ENCODE assay signal across 8 cellular contexts in genomic region chr6:127879685-127880084, GRCh38. TPM values are rescaled to one million over a fixed set of nuclear protein-coding genes. Genes with fewer than 3 reads are reported as not detected.
DNase-seq lines count a peak whose midpoint lies in the region; ATAC-seq and TF ChIP-seq lines count a peak whose summit lies in the region.

No MANE protein-coding gene starts in this region.

- H3K9me3 Mint-ChIP-seq in CD8-positive, alpha-beta T cell, result no peaks in the 10 kb centered on the region
- H3K9me3 Mint-ChIP-seq in natural killer cell treated with Interleukin-12 subunit alpha and Interleukin-12 subunit beta and Interleukin-15 and Interleukin-18, amount 100 ng/mL, for 72 hours, result no peaks in the 10 kb centered on the region

- H3K27ac ChIP-seq in CD8-positive, alpha-beta T cell (ENCODE audit: low read depth, low read length), result no peak overlapping the region
- no peak overlapping the region for H3K27ac ChIP-seq in WERI-Rb-1
- H3K27ac ChIP-seq in suprapubic skin, result no peak overlapping the region

- H3K4me3 ChIP-seq in CD8-positive, alpha-beta T cell (ENCODE audit: low read depth, low read length), result peak overlapping the region; percentile 24
- H3K4me3 ChIP-seq in adipocyte (ENCODE audit: low read length), result peak overlapping the region; percentile 58
- no peak overlapping the region for H3K4me3 ChIP-seq in WERI-Rb-1 (ENCODE audit: low read depth, low read length)
- H3K4me3 ChIP-seq in suprapubic skin, result no peak overlapping the region

- no peaks in the 10 kb centered on the region for H3K9me3 ChIP-seq in CD8-positive, alpha-beta T cell (ENCODE audit: low read length)
- no peaks in the 10 kb centered on the region for H3K9me3 ChIP-seq in adipocyte (ENCODE audit: control insufficient read depth, low read length)
- H3K9me3 ChIP-seq in WERI-Rb-1 (ENCODE audit: severe bottlenecking), result no peaks in the 10 kb centered on the region
- H3K9me3 ChIP-seq in suprapubic skin, result no peaks in the 10 kb centered on the region

- 15% methylated on average over 12 of the region's 12 CpGs for WGBS in suprapubic skin

- TF ChIP-seq POLR2A in suprapubic skin (IDR thresholded peaks at IDR 0.05), result no peak

- POLR2A ChIA-PET in CD8-positive, alpha-beta T cell (lab: Charles Lee), result interaction anchor here (0.6 kb wide), 2 partner anchors 63 to 363 kb away, joined by 3 to 5 read pairs; no protein-coding TSS in a partner anchor

- no peak for TF ChIP-seq EP300 in suprapubic skin (IDR thresholded peaks at IDR 0.05)

- H3K27me3 Mint-ChIP-seq in CD8-positive, alpha-beta T cell (ENCODE audit: low read depth), result no peaks in the 10 kb centered on the region
- no peaks in the 10 kb centered on the region for H3K27me3 Mint-ChIP-seq in natural killer cell treated with Interleukin-12 subunit alpha and Interleukin-12 subunit beta and Interleukin-15 and Interleukin-18, amount 100 ng/mL, for 72 hours

- H3K36me3 Mint-ChIP-seq in CD8-positive, alpha-beta T cell, result peaks cover 36% of the 10 kb centered on the region
- peaks cover 5% of the 10 kb centered on the region for H3K36me3 Mint-ChIP-seq in natural killer cell treated with Interleukin-12 subunit alpha and Interleukin-12 subunit beta and Interleukin-15 and Interleukin-18, amount 100 ng/mL, for 72 hours

- H3K4me1 Mint-ChIP-seq in CD8-positive, alpha-beta T cell (ENCODE audit: low read depth), result peaks cover 84% of the 10 kb centered on the region
- peaks cover 0 to 27% of the 10 kb centered on the region in 2 donors for H3K4me1 Mint-ChIP-seq in natural killer cell treated with Interleukin-12 subunit alpha and Interleukin-12 subunit beta and Interleukin-15 and Interleukin-18, amount 100 ng/mL, for 72 hours (ENCODE audit: low read depth in 2 of 2)

- CTCF ChIA-PET in CD8-positive, alpha-beta T cell (lab: Charles Lee), result interaction anchor here (0.6 to 1.9 kb wide), 2 partner anchors 21 to 157 kb away, joined by 3 to 6 read pairs; partner anchors contain the start of gene THEMIS

- intact Hi-C loops in CD8-positive, alpha-beta T cell (cut with DNase I, micrococcal nuclease), result loop anchor here (1.0 to 5.0 kb wide), 4 partner anchors 12 to 93 kb away; partner anchors contain the start of gene THEMIS (in 1 of the 2)

- peak in 4 of 7 experiments; percentile 21 to 64 (median 42) for DNase-seq in CD8-positive, alpha-beta T cell
- DNase-seq in NCI-H1436 (lab: John Stamatoyannopoulos, UW), result peak; percentile 54
- DNase-seq in adipocyte (ENCODE audit: low read depth), result no peak
- DNase-seq in natural killer cell treated with Interleukin-12 subunit alpha and Interleukin-12 subunit beta and Interleukin-15 and Interleukin-18, amount 100 ng/mL, for 72 hours (ENCODE audit: low spot score), result no peak
- DNase-seq in WERI-Rb-1, result no peak
- no peak for DNase-seq in suprapubic skin (ENCODE audit: low spot score in 2 of 2)

- H3K27me3 ChIP-seq in CD8-positive, alpha-beta T cell (ENCODE audit: insufficient read depth, low read length), result no peaks in the 10 kb centered on the region
- H3K27me3 ChIP-seq in adipocyte (replicated peaks; ENCODE audit: control insufficient read depth, insufficient read depth, low read length) (no peaks in the 10 kb centered on the region), WERI-Rb-1 (ENCODE audit: insufficient read depth, low read depth, severe bottlenecking) (no peaks in the 10 kb centered on the region), suprapubic skin (no peaks in the 10 kb centered on the region)

- peak; percentile 60 for ATAC-seq in CD8-positive, alpha-beta T cell
- ATAC-seq in natural killer cell treated with Interleukin-12 subunit alpha and Interleukin-12 subunit beta and Interleukin-15 and Interleukin-18, amount 100 ng/mL, for 72 hours, result no peak
- ATAC-seq in GM18517 (IDR thresholded peaks at IDR 0.05; ENCODE audit: unreplicated experiment) (no peak), GM19463 (IDR thresholded peaks at IDR 0.05; ENCODE audit: unreplicated experiment) (no peak)

- H3K27ac Mint-ChIP-seq in CD8-positive, alpha-beta T cell, result peak overlapping the region; percentile 88
- peak overlapping the region; percentile 51 to 66 for H3K27ac Mint-ChIP-seq in natural killer cell treated with Interleukin-12 subunit alpha and Interleukin-12 subunit beta and Interleukin-15 and Interleukin-18, amount 100 ng/mL, for 72 hours

- TF ChIP-seq CTCF in CD8-positive, alpha-beta T cell (IDR thresholded peaks at IDR 0.05), result no peak
- no peak for TF ChIP-seq CTCF in WERI-Rb-1 (IDR thresholded peaks at IDR 0.05; ENCODE audit: low read depth, low read length)
- no peak for TF ChIP-seq CTCF in suprapubic skin (IDR thresholded peaks at IDR 0.05)

- H3K9ac ChIP-seq in adipocyte (ENCODE audit: low read length), result no peak overlapping the region

- no peaks in the 10 kb centered on the region for H3K36me3 ChIP-seq in CD8-positive, alpha-beta T cell (ENCODE audit: insufficient read depth, low read length)
- no peaks in the 10 kb centered on the region for H3K36me3 ChIP-seq in adipocyte (ENCODE audit: control insufficient read depth, insufficient read depth, low read length, severe bottlenecking)
- no peaks in the 10 kb centered on the region for H3K36me3 ChIP-seq in WERI-Rb-1
- H3K36me3 ChIP-seq in suprapubic skin, result no peaks in the 10 kb centered on the region

- peaks cover 84% of the 10 kb centered on the region for H3K4me1 ChIP-seq in CD8-positive, alpha-beta T cell (ENCODE audit: insufficient read depth, low read length)
- no peaks in the 10 kb centered on the region for H3K4me1 ChIP-seq in adipocyte (ENCODE audit: control insufficient read depth, insufficient read depth, low read length)
- H3K4me1 ChIP-seq in suprapubic skin, result no peaks in the 10 kb centered on the region

- peak overlapping the region; percentile 72 for H3K4me3 Mint-ChIP-seq in CD8-positive, alpha-beta T cell
- H3K4me3 Mint-ChIP-seq in natural killer cell treated with Interleukin-12 subunit alpha and Interleukin-12 subunit beta and Interleukin-15 and Interleukin-18, amount 100 ng/mL, for 72 hours, result peak overlapping the region; percentile 66

RNA-seq across cellular contexts. Expression of gene THEMIS, which starts 21.2 kb away (rescaled TPM):
- total RNA-seq in CD8-positive, alpha-beta T cell, result 10 to 100 TPM; 26.3 to 29.3 TPM
- 10 to 100 TPM in 1 of 2 donors, 1 to 10 TPM in 1; 3.8 to 44.2 TPM for total RNA-seq in natural killer cell treated with Interleukin-12 subunit alpha and Interleukin-12 subunit beta and Interleukin-15 and Interleukin-18, amount 100 ng/mL, for 72 hours
- total RNA-seq in suprapubic skin, result 1 to 10 TPM in 1 of 4 donors, not detected in 3; 1.6 TPM

Comparison
In these comparisons a context has a peak if more than half of its experiments do, and no peak if none do; other contexts are left out.
1. DNase-seq: peak in CD8-positive, alpha-beta T cell (4 of 7) and NCI-H1436 (single experiment); none in adipocyte (single experiment), natural killer cell treated with Interleukin-12 subunit alpha and Interleukin-12 subunit beta and Interleukin-15 and Interleukin-18, amount 100 ng/mL, for 72 hours (single experiment), WERI-Rb-1 (single experiment) and suprapubic skin (0 of 2).
2. H3K4me3 ChIP-seq: peak in CD8-positive, alpha-beta T cell (single experiment) and adipocyte (single experiment); none in WERI-Rb-1 (single experiment) and suprapubic skin (single experiment).